16 cellular contexts compared by ENCODE assay signal in genomic region chr9:129666575-129666974, GRCh38. TPM values are rescaled to one million over a fixed set of nuclear protein-coding genes. Genes with fewer than 3 reads are reported as not detected.
DNase-seq lines count a peak whose midpoint lies in the region; ATAC-seq, FAIRE-seq and TF ChIP-seq lines count a peak whose summit lies in the region.
"Had no signal": no experiment of that assay in that cellular context is flagged by ENCODE, and none has a peak within 500 bp of the region (broad histone marks: within the 10 kb centered on the region; RNA-seq: fewer than 3 reads in every experiment).

No MANE protein-coding gene starts in this region.

- ATAC-seq in heart left ventricle = no peak
- ATAC-seq in left cardiac atrium = no peak
- ATAC-seq in K562 = no peak

- H3K36me3 ChIP-seq in heart left ventricle = no peaks in the 10 kb centered on the region
- no peaks in the 10 kb centered on the region; the same call in 2 of the 3 replicates for H3K36me3 ChIP-seq in K562 (ENCODE audit: control insufficient read depth, insufficient read depth, low read length)
- no peaks in the 10 kb centered on the region for H3K36me3 ChIP-seq in mesendoderm (ENCODE audit: control insufficient read depth, insufficient read depth, low read length)
- no peaks in the 10 kb centered on the region for H3K36me3 ChIP-seq in urinary bladder (ENCODE audit: insufficient read depth)

- no peak overlapping the region for H3K4ac ChIP-seq in mesendoderm (ENCODE audit: low read depth, low read length)

- TF ChIP-seq RAD21 in K562 (CRISPR knock-in tag; conservative IDR thresholded peaks at IDR 0.05 in 1 of 2, IDR thresholded peaks at IDR 0.05 in 1 of 2) = no peak

- no peak overlapping the region for H4K5ac ChIP-seq in mesendoderm (ENCODE audit: low read length)

- no peaks in the 10 kb centered on the region for H3K79me1 ChIP-seq in mesendoderm (ENCODE audit: low read length)

- TF ChIP-seq CTCF in heart left ventricle (IDR thresholded peaks at IDR 0.05) (no peak), K562 (IDR thresholded peaks at IDR 0.05 in 2 of 3, conservative IDR thresholded peaks at IDR 0.05 in 1 of 3; ENCODE audit: insufficient read depth in 2 of 3, low read depth in 1 of 3, low read length in 3 of 3) (no peak)

- H2AFZ ChIP-seq in K562 (ENCODE audit: low read depth, low read length) = no peak overlapping the region

- no peak overlapping the region for H2BK5ac ChIP-seq in mesendoderm (ENCODE audit: low read length)

- H3K9me3 ChIP-seq in heart left ventricle = no peaks in the 10 kb centered on the region
- H3K9me3 ChIP-seq in K562 (replicated peaks; ENCODE audit: control insufficient read depth, insufficient read depth, low read depth, low read length) = no peaks in the 10 kb centered on the region

- H3K4me1 ChIP-seq in heart left ventricle (peaks cover 0 to 19% (median 1%) of the 10 kb centered on the region in 12 donors), K562 (replicated peaks in 1 of 2; ENCODE audit: control insufficient read depth in 2 of 2, insufficient read depth in 2 of 2, low read length in 2 of 2) (peaks cover 0 to 31% of the 10 kb centered on the region in 2 experiments; a peak in 2 of 5 replicates), mesendoderm (ENCODE audit: control insufficient read depth, low read depth, low read length) (peaks cover 2% of the 10 kb centered on the region), urinary bladder (ENCODE audit: insufficient read depth) (peaks cover 2% of the 10 kb centered on the region)

- no peak overlapping the region for H2BK120ac ChIP-seq in mesendoderm (ENCODE audit: low read depth, low read length)

- CTCF ChIA-PET in K562 (lab: Yijun Ruan, JAX; ENCODE audit: low intra/inter-chr PET ratio) = no interaction called here

- H3K9ac ChIP-seq in K562 (ENCODE audit: insufficient read depth in 1 of 2, low read depth in 2 of 2, low read length in 2 of 2) = no peak overlapping the region
- H3K9ac ChIP-seq in mesendoderm (ENCODE audit: low read length) = no peak overlapping the region

- H2BK15ac ChIP-seq in mesendoderm (replicated peaks; ENCODE audit: low read depth) = no peak overlapping the region

- intact Hi-C loops in heart left ventricle (cut with DNase I) = no loop called here
- intact Hi-C loops in left cardiac atrium (cut with DNase I) = no loop called here
- intact Hi-C loops in K562 (cut with micrococcal nuclease) = no loop called here

- 19 to 46% (median 37%) methylated on average over 5 to 13 of the region's 13 CpGs for WGBS in heart left ventricle, 4 donors
- 0% methylated on average over 2 of the region's 13 CpGs for WGBS in K562 (ENCODE audit: insufficient coverage, low coverage, missing lambda C conversion rate)
- WGBS in mesendoderm (ENCODE audit: extremely low coverage, insufficient coverage, low lambda C conversion rate) = no CpG with 5 or more reads among the region's 13 CpGs
- 22% methylated on average over 13 of the region's 13 CpGs for WGBS in urinary bladder

- H3K79me2 ChIP-seq in K562 (ENCODE audit: control insufficient read depth, insufficient read depth, low read length) (no peaks in the 10 kb centered on the region), mesendoderm (ENCODE audit: control insufficient read depth, insufficient read depth, low read length) (no peaks in the 10 kb centered on the region)

- peaks cover 3% of the 10 kb centered on the region for H3K9me1 ChIP-seq in K562 (ENCODE audit: control insufficient read depth, insufficient read depth, low read length)

- no peak overlapping the region for H2AK5ac ChIP-seq in mesendoderm (ENCODE audit: low read length)

- H3K27ac ChIP-seq in heart left ventricle (no peak overlapping the region), K562 (ENCODE audit: extremely low read depth, low read depth, low read length) (no peak overlapping the region), mesendoderm (ENCODE audit: low read depth, low read length) (no peak overlapping the region), urinary bladder (ENCODE audit: low read depth) (no peak overlapping the region)
- H3K27ac ChIP-seq: epithelial cell of prostate had no signal

- in situ Hi-C loops in K562 (cut with MboI) = loop anchor here (10.0 to 25.0 kb wide), 2 partner anchors 671 to 758 kb away; no protein-coding TSS in a partner anchor

- H3K18ac ChIP-seq in mesendoderm (ENCODE audit: low read length) = peak overlapping the region; percentile 43

- no peak overlapping the region for H3K23ac ChIP-seq in mesendoderm (ENCODE audit: low read length)

- no TSS peak for BruUV-seq in K562 (replicated peaks; lab: Mats Ljungman, UMichigan)

- no peak for TF ChIP-seq POLR2A in heart left ventricle (IDR thresholded peaks at IDR 0.05)
- no peak for TF ChIP-seq POLR2A in K562 (conservative IDR thresholded peaks at IDR 0.05)

- FAIRE-seq in K562 (lab: Jason Lieb, UNC) = no peak

- DNase-seq in heart left ventricle (no peak), left cardiac atrium (no peak), K562 (ENCODE audit: extremely low read depth in 1 of 4, low spot score in 3 of 4) (no peak), mesendoderm (no peak), NCI-H187 treated with DMSO at 0.1 percent for 48 hours (lab: John Stamatoyannopoulos, UW) (no peak), T-helper 1 cell (no peak), NCI-H2196 (lab: John Stamatoyannopoulos, UW; ENCODE audit: unreplicated experiment) (no peak)
- DNase-seq: activated CD4-positive, alpha-beta memory T cell treated with anti-CD3 and anti-CD28 coated beads for 36 hours; activated naive CD4-positive, alpha-beta T cell treated with anti-CD3 and anti-CD28 coated beads for 36 hours; NCI-H1417; NCI-H446 treated with DMSO at 0.1 percent for 48 hours; T-helper 9 cell had no signal

- peaks cover 9% of the 10 kb centered on the region; the same call in 1 of the 2 replicates for H4K20me1 ChIP-seq in K562 (replicated peaks; ENCODE audit: control insufficient read depth, insufficient read depth, low read length)

- H4K8ac ChIP-seq in mesendoderm (ENCODE audit: low read depth, low read length) = no peak overlapping the region

- peaks cover 3 to 39% (median 16%) of the 10 kb centered on the region in 9 donors for H3K27me3 ChIP-seq in heart left ventricle
- peaks cover 21 to 54% of the 10 kb centered on the region in 2 experiments for H3K27me3 ChIP-seq in K562 (ENCODE audit: control insufficient read depth in 2 of 2, insufficient read depth in 2 of 2, low read length in 2 of 2)
- no peaks in the 10 kb centered on the region for H3K27me3 ChIP-seq in mesendoderm (ENCODE audit: insufficient read depth, low read length, poor library complexity)

- TF ChIP-seq EP300 in K562 (IDR thresholded peaks at IDR 0.05; ENCODE audit: low read length) = no peak

- H3K56ac ChIP-seq in mesendoderm (ENCODE audit: low read length) = peak overlapping the region; percentile 6

- H3K4me2 ChIP-seq in K562 (ENCODE audit: insufficient read depth, low read length) (no peak overlapping the region), mesendoderm (ENCODE audit: low read length) (no peak overlapping the region)

- H3K4me3 ChIP-seq in heart left ventricle (peak overlapping the region in 9 of 12 donors; percentile 14 to 56 (median 45)), K562 (no peak overlapping the region), mesendoderm (ENCODE audit: low read length) (no peak overlapping the region), urinary bladder (ENCODE audit: low read depth, low read length) (peak overlapping the region; percentile 83)

- POLR2A ChIA-PET in K562 (lab: Yijun Ruan, JAX) = no interaction called here

RNA-seq across cellular contexts. Expression of gene PRRX2, which starts 1.1 kb away (rescaled TPM):
- total RNA-seq in heart left ventricle (1 to 10 TPM in 3 of 9 donors, under 1 TPM in 5, not detected in 1; 0.22 to 1.5 (median 0.84) TPM), left cardiac atrium (1 to 10 TPM; 1.8 to 5.3 TPM), K562 (2014; rRNA removed) (not detected in 2 replicates), K562 (2014; rRNA removed; fragmentation: Illumina TruSeq; extraction: Trizol) (not detected in 2 replicates), K562 (2015; rRNA removed; fragmentation: Illumina TruSeq; extraction: Trizol) (not detected in 2 replicates), K562 (2021) (not detected in 2 replicates), urinary bladder (8.6 TPM)
- polyA plus RNA-seq in heart left ventricle (under 1 TPM; 0.65 to 0.83 TPM), K562 (2011; rRNA removed) (not detected in 2 replicates), K562 (2014; fragmentation: Illumina TruSeq; extraction: Trizol) (not detected in 2 replicates), K562 (2014; fragmentation: Nextera tagmentation; extraction: Ambion mirVana) (not detected), K562 (2014; rRNA removed) (0.21 TPM in 1 of 2 replicates, not detected in the other), urinary bladder (15.8 TPM)
- not detected in 2 replicates for total RNA-seq in K562 (2011; cell fraction: chromatin; rRNA removed; ENCODE audit: low replicate concordance)
- total RNA-seq in K562 (2011; cell fraction: nucleolus; rRNA removed) = not detected in 2 replicates
- not detected in 2 replicates for total RNA-seq in K562 (2011; cell fraction: nucleoplasm; rRNA removed)
- polyA plus RNA-seq in K562 (2011; cell fraction: cytosol; rRNA removed) = 0.18 TPM in 1 of 2 replicates, not detected in the other
- 0.13 TPM in 1 of 2 replicates, not detected in the other for polyA plus RNA-seq in K562 (2011; cell fraction: nucleus; rRNA removed)
- not detected in 2 replicates for polyA plus RNA-seq in K562 (2012)
- polyA minus RNA-seq in K562 (2011; rRNA and poly(A)+ RNA removed) = not detected in 2 replicates
- not detected in 2 replicates for polyA minus RNA-seq in K562 (2011; cell fraction: cytosol; rRNA and poly(A)+ RNA removed)
- not detected in 2 replicates for polyA minus RNA-seq in K562 (2011; cell fraction: nucleus; rRNA and poly(A)+ RNA removed)
- polyA plus RNA-seq in mesendoderm (2013, experiment 1 of 2) = 5.4 TPM
- polyA plus RNA-seq in mesendoderm (2013, experiment 2 of 2) = 5.1 TPM
- total RNA-seq: A172, RPMI7951 had no signal

RNA-seq across cellular contexts. Expression of gene ASB6, which starts 24.6 kb away (rescaled TPM):
- total RNA-seq in heart left ventricle (10 to 100 TPM in 5 of 9 donors, 1 to 10 TPM in 4; 7.5 to 22.5 (median 10.3) TPM), left cardiac atrium (10 to 100 TPM in 1 of 2 donors, 1 to 10 TPM in 1; 8.3 to 11.6 TPM), K562 (2014; rRNA removed) (12.4 and 15.8 TPM in 2 replicates), K562 (2014; rRNA removed; fragmentation: Illumina TruSeq; extraction: Trizol) (4.1 and 4.9 TPM in 2 replicates), K562 (2015; rRNA removed; fragmentation: Illumina TruSeq; extraction: Trizol) (8.6 TPM in 2 replicates), K562 (2021) (17.1 and 17.3 TPM in 2 replicates), urinary bladder (5.8 TPM)
- polyA plus RNA-seq in heart left ventricle (10 to 100 TPM in 1 of 2 donors, 1 to 10 TPM in 1; 8.2 to 17.2 TPM), K562 (2011; rRNA removed) (11.3 and 13.1 TPM in 2 replicates), K562 (2014; fragmentation: Illumina TruSeq; extraction: Trizol) (12.8 and 13.1 TPM in 2 replicates), K562 (2014; fragmentation: Nextera tagmentation; extraction: Ambion mirVana) (1 to 10 TPM in 1 of 2 experiments, under 1 TPM in 1; 0.92 to 1.1 TPM), K562 (2014; rRNA removed) (17.8 and 19.5 TPM in 2 replicates), urinary bladder (16.5 TPM)
- 8.0 and 24.6 TPM in 2 replicates for total RNA-seq in K562 (2011; cell fraction: chromatin; rRNA removed; ENCODE audit: low replicate concordance)
- 20.2 and 20.4 TPM in 2 replicates for total RNA-seq in K562 (2011; cell fraction: nucleolus; rRNA removed)
- 10.2 and 12.6 TPM in 2 replicates for total RNA-seq in K562 (2011; cell fraction: nucleoplasm; rRNA removed)
- polyA plus RNA-seq in K562 (2011; cell fraction: cytosol; rRNA removed) = 10.5 and 18.2 TPM in 2 replicates
- 26.0 and 42.0 TPM in 2 replicates for polyA plus RNA-seq in K562 (2011; cell fraction: nucleus; rRNA removed)
- polyA plus RNA-seq in K562 (2012) = 11.4 and 12.4 TPM in 2 replicates
- polyA minus RNA-seq in K562 (2011; rRNA and poly(A)+ RNA removed) = 3.6 and 4.9 TPM in 2 replicates
- 5.0 and 6.1 TPM in 2 replicates for polyA minus RNA-seq in K562 (2011; cell fraction: cytosol; rRNA and poly(A)+ RNA removed)
- polyA minus RNA-seq in K562 (2011; cell fraction: nucleus; rRNA and poly(A)+ RNA removed) = 7.3 and 9.0 TPM in 2 replicates
- 11.8 TPM for polyA plus RNA-seq in mesendoderm (2013, experiment 1 of 2)
- polyA plus RNA-seq in mesendoderm (2013, experiment 2 of 2) = 11.2 TPM

RNA-seq across cellular contexts. Expression of gene NTMT1, which starts 40.6 kb away (rescaled TPM):
- 10 to 100 TPM; 39.0 to 76.7 (median 56.0) TPM for total RNA-seq in heart left ventricle
- 100 to 1,000 TPM in 1 of 2 donors, 10 to 100 TPM in 1; 87.7 to 111 TPM for polyA plus RNA-seq in heart left ventricle
- total RNA-seq in left cardiac atrium = 10 to 100 TPM; 43.4 to 53.8 TPM
- total RNA-seq in K562 (2011; cell fraction: chromatin; rRNA removed; ENCODE audit: low replicate concordance) = 28.6 and 94.1 TPM in 2 replicates
- 70.3 and 71.4 TPM in 2 replicates for total RNA-seq in K562 (2011; cell fraction: nucleolus; rRNA removed)
- 51.0 and 57.9 TPM in 2 replicates for total RNA-seq in K562 (2011; cell fraction: nucleoplasm; rRNA removed)
- total RNA-seq in K562 (2014; rRNA removed) = 116 and 120 TPM in 2 replicates
- 49.6 and 59.2 TPM in 2 replicates for total RNA-seq in K562 (2014; rRNA removed; fragmentation: Illumina TruSeq; extraction: Trizol)
- 74.3 and 78.1 TPM in 2 replicates for total RNA-seq in K562 (2015; rRNA removed; fragmentation: Illumina TruSeq; extraction: Trizol)
- 108 and 110 TPM in 2 replicates for total RNA-seq in K562 (2021)
- 74.7 and 79.2 TPM in 2 replicates for polyA plus RNA-seq in K562 (2011; rRNA removed)
- 89.1 and 124 TPM in 2 replicates for polyA plus RNA-seq in K562 (2011; cell fraction: cytosol; rRNA removed)
- 42.9 and 47.3 TPM in 2 replicates for polyA plus RNA-seq in K562 (2011; cell fraction: nucleus; rRNA removed)
- 42.1 and 72.6 TPM in 2 replicates for polyA plus RNA-seq in K562 (2012)
- polyA plus RNA-seq in K562 (2014; fragmentation: Illumina TruSeq; extraction: Trizol) = 80.6 and 113 TPM in 2 replicates
- 10 to 100 TPM; 42.1 to 67.0 TPM for polyA plus RNA-seq in K562 (2014; fragmentation: Nextera tagmentation; extraction: Ambion mirVana)
- 111 and 121 TPM in 2 replicates for polyA plus RNA-seq in K562 (2014; rRNA removed)
- polyA minus RNA-seq in K562 (2011; rRNA and poly(A)+ RNA removed) = 34.5 and 60.2 TPM in 2 replicates
- polyA minus RNA-seq in K562 (2011; cell fraction: cytosol; rRNA and poly(A)+ RNA removed) = 23.4 and 42.2 TPM in 2 replicates
- 14.7 and 15.7 TPM in 2 replicates for polyA minus RNA-seq in K562 (2011; cell fraction: nucleus; rRNA and poly(A)+ RNA removed)
- polyA plus RNA-seq in mesendoderm (2013, experiment 1 of 2) = 42.0 TPM
- polyA plus RNA-seq in mesendoderm (2013, experiment 2 of 2) = 43.1 TPM
- total RNA-seq in urinary bladder = 12.8 TPM
- polyA plus RNA-seq in urinary bladder = 46.7 TPM

RNA-seq across cellular contexts. Expression of gene C9orf50, which starts 45.7 kb away (rescaled TPM):
- total RNA-seq in heart left ventricle (not detected), left cardiac atrium (not detected), K562 (2014; rRNA removed) (0.12 TPM in 1 of 2 replicates, not detected in the other), K562 (2014; rRNA removed; fragmentation: Illumina TruSeq; extraction: Trizol) (not detected in 2 replicates), K562 (2015; rRNA removed; fragmentation: Illumina TruSeq; extraction: Trizol) (not detected in 2 replicates), K562 (2021) (not detected in 2 replicates), urinary bladder (not detected)
- polyA plus RNA-seq in heart left ventricle (not detected), K562 (2011; rRNA removed) (not detected in 2 replicates), K562 (2014; fragmentation: Illumina TruSeq; extraction: Trizol) (not detected in 2 replicates), K562 (2014; fragmentation: Nextera tagmentation; extraction: Ambion mirVana) (not detected), K562 (2014; rRNA removed) (not detected in 2 replicates), urinary bladder (0.28 TPM)
- total RNA-seq in K562 (2011; cell fraction: chromatin; rRNA removed; ENCODE audit: low replicate concordance) = not detected in 2 replicates
- not detected in 2 replicates for total RNA-seq in K562 (2011; cell fraction: nucleolus; rRNA removed)
- total RNA-seq in K562 (2011; cell fraction: nucleoplasm; rRNA removed) = not detected in 2 replicates
- not detected in 2 replicates for polyA plus RNA-seq in K562 (2011; cell fraction: cytosol; rRNA removed)
- polyA plus RNA-seq in K562 (2011; cell fraction: nucleus; rRNA removed) = not detected in 2 replicates
- not detected in 2 replicates for polyA plus RNA-seq in K562 (2012)
- polyA minus RNA-seq in K562 (2011; rRNA and poly(A)+ RNA removed) = not detected in 2 replicates
- polyA minus RNA-seq in K562 (2011; cell fraction: cytosol; rRNA and poly(A)+ RNA removed) = not detected in 2 replicates
- not detected in 2 replicates for polyA minus RNA-seq in K562 (2011; cell fraction: nucleus; rRNA and poly(A)+ RNA removed)
- not detected for polyA plus RNA-seq in mesendoderm (2013, experiment 1 of 2)
- not detected for polyA plus RNA-seq in mesendoderm (2013, experiment 2 of 2)
- total RNA-seq: A172; activated CD4-positive, alpha-beta memory T cell treated with anti-CD3 and anti-CD28 coated beads for 36 hours; activated naive CD4-positive, alpha-beta T cell treated with anti-CD3 and anti-CD28 coated beads for 36 hours; RPMI7951 had no signal

Comparison
In these comparisons a context has a peak if more than half of its experiments do, and no peak if none do; other contexts are left out.
1. H3K4me3 ChIP-seq: peak in heart left ventricle (9 of 12) and urinary bladder (single experiment); none in K562 (single experiment) and mesendoderm (single experiment).